ENCODE assay signal across 8 cellular contexts in the genomic region with DNA sequence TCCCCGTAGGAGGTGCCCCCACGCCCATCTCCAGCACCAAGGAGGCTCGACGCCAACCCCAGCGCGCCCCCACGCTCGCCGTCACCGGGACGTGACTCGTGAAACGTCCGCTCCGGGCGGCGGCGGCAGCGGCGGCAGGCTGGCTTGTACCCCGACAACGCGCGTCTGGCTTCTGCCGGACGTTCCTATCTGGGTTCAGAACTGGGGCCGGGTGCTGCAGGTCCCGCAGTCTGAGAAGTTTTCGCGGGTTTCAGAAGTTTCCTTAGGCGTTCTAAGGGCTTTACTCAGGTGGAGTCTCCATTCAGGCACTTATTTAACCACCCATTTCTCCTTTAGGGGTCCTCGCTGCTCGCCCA. TPM values are rescaled to one million over a fixed set of nuclear protein-coding genes. Genes with fewer than 3 reads are reported as not detected.
DNase-seq lines count a peak whose midpoint lies in the region; ATAC-seq and TF ChIP-seq lines count a peak whose summit lies in the region.

No MANE protein-coding gene starts in this region.

- CTCF ChIA-PET in PC-3 (lab: Charles Lee): no interaction called here

- peak overlapping the region; percentile 93 to 98 for H3K4me3 Mint-ChIP-seq in activated T-cell treated with anti-CD3 and anti-CD28 coated beads, Interleukin-2, amount 50 U/mL, for 72 hours

- H3K4me2 ChIP-seq in PC-3 (ENCODE audit: low read length): peak overlapping the region; percentile 94

- H3K9me3 ChIP-seq in PC-3 (ENCODE audit: low read length) (no peaks in the 10 kb centered on the region), thoracic aorta (no peaks in the 10 kb centered on the region)

- BruUV-seq in PC-3 (replicated peaks; lab: Mats Ljungman, UMichigan): no TSS peak

- peak overlapping the region; percentile 95 for H3K9ac ChIP-seq in PC-3 (ENCODE audit: low read length)

- peaks cover 37% of the 10 kb centered on the region for H4K20me1 ChIP-seq in PC-3 (ENCODE audit: low read length)

- H3K9me2 ChIP-seq in PC-3 (replicated peaks; ENCODE audit: low read length): no peaks in the 10 kb centered on the region

- POLR2A ChIA-PET in PC-3 (lab: Charles Lee; ENCODE audit: unreplicated experiment): no interaction called here

- H3K79me2 ChIP-seq in PC-3 (ENCODE audit: low read length): peaks cover 46% of the 10 kb centered on the region

- DNase-seq in AG08395 (ENCODE audit: low spot score): peak; percentile 83
- DNase-seq in PC-3: peak; percentile 80
- DNase-seq in activated T-cell treated with anti-CD3 and anti-CD28 coated beads, Interleukin-2, amount 50 U/mL, for 72 hours: peak; percentile 88
- DNase-seq in fibroblast of the aortic adventitia (ENCODE audit: low read depth): no peak
- peak; percentile 62 for DNase-seq in omental fat pad (ENCODE audit: low spot score)
- DNase-seq in thoracic aorta (ENCODE audit: low spot score): peak; percentile 58

- ATAC-seq in GM18861 (IDR thresholded peaks at IDR 0.05; ENCODE audit: unreplicated experiment) (peak; percentile 20), HG03064 (IDR thresholded peaks at IDR 0.05; ENCODE audit: low read depth, unreplicated experiment) (peak; percentile 44), PC-3 (peak; percentile 46), omental fat pad (ENCODE audit: low FRiP score) (peak; percentile 29), thoracic aorta (ENCODE audit: insufficient number of reproducible peaks, low FRiP score, low read depth) (peak; percentile 42)
- peak; percentile 41 to 45 for ATAC-seq in activated T-cell treated with anti-CD3 and anti-CD28 coated beads, Interleukin-2, amount 50 U/mL, for 72 hours (replicated peaks in 1 of 2)

- H3F3A ChIP-seq in PC-3 (ENCODE audit: low read length, unreplicated experiment): no peaks in the 10 kb centered on the region

- H3K4me1 Mint-ChIP-seq in activated T-cell treated with anti-CD3 and anti-CD28 coated beads, Interleukin-2, amount 50 U/mL, for 72 hours (ENCODE audit: low read depth): peaks cover 66% of the 10 kb centered on the region

- H3K27me3 Mint-ChIP-seq in activated T-cell treated with anti-CD3 and anti-CD28 coated beads, Interleukin-2, amount 50 U/mL, for 72 hours (ENCODE audit: low read depth): no peaks in the 10 kb centered on the region

- intact Hi-C loops in PC-3 (cut with micrococcal nuclease): loop anchor here (1.0 kb wide), 1 partner anchor 42 kb away; no protein-coding TSS in a partner anchor

- peak overlapping the region; percentile 92 for H3K27ac ChIP-seq in PC-3 (ENCODE audit: low read length)
- H3K27ac ChIP-seq in thoracic aorta: peak overlapping the region; percentile 91 to 92

- H3K27me3 ChIP-seq in PC-3 (ENCODE audit: low read length) (no peaks in the 10 kb centered on the region), thoracic aorta (replicated peaks; ENCODE audit: insufficient read depth) (no peaks in the 10 kb centered on the region)

- H3K9me3 Mint-ChIP-seq in activated T-cell treated with anti-CD3 and anti-CD28 coated beads, Interleukin-2, amount 50 U/mL, for 72 hours: no peaks in the 10 kb centered on the region

- H3K27ac Mint-ChIP-seq in activated T-cell treated with anti-CD3 and anti-CD28 coated beads, Interleukin-2, amount 50 U/mL, for 72 hours: peak overlapping the region; percentile 98

- H3K4me1 ChIP-seq in PC-3 (ENCODE audit: insufficient read depth, low read length) (peaks cover 37% of the 10 kb centered on the region), thoracic aorta (ENCODE audit: control insufficient read depth in 1 of 2, low read depth in 2 of 2) (peaks cover 24 to 41% of the 10 kb centered on the region in 2 donors)

- H3K36me3 Mint-ChIP-seq in activated T-cell treated with anti-CD3 and anti-CD28 coated beads, Interleukin-2, amount 50 U/mL, for 72 hours (ENCODE audit: insufficient read depth in 2 of 2): peaks cover 9 to 12% of the 10 kb centered on the region in 2 donors

- peak overlapping the region; percentile 95 for H2AFZ ChIP-seq in PC-3 (ENCODE audit: low read length)

- H3K4me3 ChIP-seq in PC-3 (ENCODE audit: low read length) (peak overlapping the region; percentile 95), fibroblast of the aortic adventitia (ENCODE audit: low read depth, low read length) (peak overlapping the region; percentile 89), thoracic aorta (peak overlapping the region; percentile 93)

- H3K36me3 ChIP-seq in PC-3 (ENCODE audit: low read depth, low read length) (peaks cover under 1% of the 10 kb centered on the region; the same call in 1 of the 2 replicates), thoracic aorta (no peaks in the 10 kb centered on the region)

- no peak for TF ChIP-seq CTCF in PC-3 (conservative IDR thresholded peaks at IDR 0.05; ENCODE audit: low read depth, low read length)
- TF ChIP-seq CTCF in fibroblast of the aortic adventitia (IDR thresholded peaks at IDR 0.05; ENCODE audit: insufficient read depth, low read length): no peak
- no peak for TF ChIP-seq CTCF in omental fat pad (IDR thresholded peaks at IDR 0.05)
- no peak for TF ChIP-seq CTCF in thoracic aorta (IDR thresholded peaks at IDR 0.05)

RNA-seq across cellular contexts. Expression of a gene that starts 0.7 kb away (rescaled TPM):
- total RNA-seq in PC-3 (2014; rRNA removed) (207 and 227 TPM in 2 replicates), fibroblast of the aortic adventitia (ENCODE audit: low replicate concordance) (73.3 and 108 TPM in 2 replicates), omental fat pad (10 to 100 TPM; 77.0 to 80.7 (median 80.3) TPM), thoracic aorta (100 to 1,000 TPM in 1 of 2 donors, 10 to 100 TPM in 1; 89.6 to 105 TPM)
- total RNA-seq in activated T-cell treated with anti-CD3 and anti-CD28 coated beads, Interleukin-2, amount 50 U/mL, for 72 hours: 100 to 1,000 TPM; 125 to 133 TPM

RNA-seq across cellular contexts. Expression of a gene that starts 42.5 kb away (rescaled TPM):
- 47.4 and 60.6 TPM in 2 replicates for total RNA-seq in PC-3 (2014; rRNA removed)
- total RNA-seq in activated T-cell treated with anti-CD3 and anti-CD28 coated beads, Interleukin-2, amount 50 U/mL, for 72 hours: 10 to 100 TPM; 18.5 to 18.6 TPM
- total RNA-seq in fibroblast of the aortic adventitia (ENCODE audit: low replicate concordance): 23.3 and 40.7 TPM in 2 replicates
- total RNA-seq in omental fat pad: 10 to 100 TPM; 10.2 to 24.0 (median 13.2) TPM
- total RNA-seq in thoracic aorta: 10 to 100 TPM; 17.1 to 30.3 TPM
